ENCODE assay signal across 26 cellular contexts in genomic region chrX:42783456-42783855, GRCh38. TPM values are rescaled to one million over a fixed set of nuclear protein-coding genes. Genes with fewer than 3 reads are reported as not detected.
A peak's percentile ranks its signal among the peaks of the same experiment; 100 is the strongest.
DNase-seq lines count a peak whose midpoint lies in the region; ATAC-seq, FAIRE-seq and TF ChIP-seq lines count a peak whose summit lies in the region.
"Had no signal": no experiment of that assay in that cellular context is flagged by ENCODE, and none has a peak within 500 bp of the region (broad histone marks: within the 10 kb centered on the region; RNA-seq: fewer than 3 reads in every experiment).

No MANE protein-coding gene starts in this region.

- no peak overlapping the region for H4K91ac ChIP-seq in mesenchymal stem cell (ENCODE audit: low read length)

- no peak overlapping the region for H3K27ac ChIP-seq in mesenchymal stem cell (ENCODE audit: low read length, poor library complexity, severe bottlenecking)
- H3K27ac ChIP-seq: HL-60, PC-9, SJSA1 had no signal

- no peak for TF ChIP-seq CTCF in epithelial cell of esophagus (IDR thresholded peaks at IDR 0.05; ENCODE audit: insufficient read depth, low read depth, low read length, missing control alignments)

- no peak for ATAC-seq in stimulated activated naive CD8-positive, alpha-beta T cell treated with anti-CD3 and anti-CD28 coated beads, Interleukin-15, amount 100 ng/mL, for 72 hours
- no peak for ATAC-seq in GM18907 (IDR thresholded peaks at IDR 0.05; ENCODE audit: unreplicated experiment)
- ATAC-seq: HCT116 had no signal

- H3K79me1 ChIP-seq in mesenchymal stem cell (replicated peaks; ENCODE audit: low read length, poor library complexity, severe bottlenecking): no peaks in the 10 kb centered on the region

- H3K4me3 Mint-ChIP-seq in stimulated activated naive CD8-positive, alpha-beta T cell treated with anti-CD3 and anti-CD28 coated beads, Interleukin-15, amount 100 ng/mL, for 72 hours: no peak overlapping the region
- H3K4me3 Mint-ChIP-seq: CD14-positive monocyte; CD8-positive, alpha-beta memory T cell had no signal

- no peak overlapping the region for H2AK5ac ChIP-seq in mesenchymal stem cell (ENCODE audit: low read length, severe bottlenecking)

- no peaks in the 10 kb centered on the region for H3K4me1 ChIP-seq in mesenchymal stem cell (ENCODE audit: control insufficient read depth, insufficient read depth, low read depth, low read length)
- H3K4me1 ChIP-seq: BE2C, SJSA1 had no signal

- H3K9me3 Mint-ChIP-seq in stimulated activated naive CD8-positive, alpha-beta T cell treated with anti-CD3 and anti-CD28 coated beads, Interleukin-15, amount 100 ng/mL, for 72 hours: peaks cover 4 to 8% of the 10 kb centered on the region in 2 donors

- H2BK15ac ChIP-seq in mesenchymal stem cell (ENCODE audit: low read depth, poor library complexity, severe bottlenecking): no peak overlapping the region

- no peak overlapping the region for H3K9ac ChIP-seq in mesenchymal stem cell (ENCODE audit: low read length)

- H2AFZ ChIP-seq in mesenchymal stem cell (ENCODE audit: low read depth, low read length): no peak overlapping the region
- H2AFZ ChIP-seq: PC-9 had no signal

- no peak for DNase-seq in GM19239 (ENCODE audit: insufficient read length, low spot score)
- DNase-seq in epithelial cell of esophagus (ENCODE audit: low read depth): peak; percentile 0
- DNase-seq in mesenchymal stem cell: peak; percentile 22
- no peak for DNase-seq in stimulated activated naive CD8-positive, alpha-beta T cell treated with anti-CD3 and anti-CD28 coated beads, Interleukin-15, amount 100 ng/mL, for 72 hours
- DNase-seq in activated CD4-positive, CD25-positive, alpha-beta regulatory T cell treated with anti-CD3 and anti-CD28 coated beads, Interleukin-2, amount 50 U/mL, for 72 hours: no peak
- no peak for DNase-seq in NCI-H2107 treated with DMSO at 0.1 percent for 48 hours (lab: John Stamatoyannopoulos, UW; ENCODE audit: unreplicated experiment)
- DNase-seq: BE2C; CD8-positive, alpha-beta memory T cell; DMS 273 treated with DMSO at 0.1 percent for 48 hours; DMS79; Karpas-422; NCI-H1105; NCI-H1436 treated with DMSO at 0.1 percent for 48 hours; NCI-H1930; NCI-H2107; NCI-H446; NCI-H524 treated with DMSO at 0.1 percent for 48 hours; NCI-H774; PC-9; Right ventricle myocardium superior had no signal

- H3K27ac Mint-ChIP-seq in stimulated activated naive CD8-positive, alpha-beta T cell treated with anti-CD3 and anti-CD28 coated beads, Interleukin-15, amount 100 ng/mL, for 72 hours: no peak overlapping the region
- H3K27ac Mint-ChIP-seq: CD14-positive monocyte; CD8-positive, alpha-beta memory T cell had no signal

- H3K4me3 ChIP-seq in epithelial cell of esophagus (ENCODE audit: low read length) (no peak overlapping the region), mesenchymal stem cell (ENCODE audit: insufficient read depth in 1 of 2, low read depth in 1 of 2, low read length in 2 of 2) (no peak overlapping the region)
- H3K4me3 ChIP-seq: PC-9, SJSA1 had no signal

- no peaks in the 10 kb centered on the region for H3K4me1 Mint-ChIP-seq in stimulated activated naive CD8-positive, alpha-beta T cell treated with anti-CD3 and anti-CD28 coated beads, Interleukin-15, amount 100 ng/mL, for 72 hours
- H3K4me1 Mint-ChIP-seq: CD14-positive monocyte had no signal

- H4K8ac ChIP-seq in mesenchymal stem cell (ENCODE audit: low read length): no peak overlapping the region

- no peak overlapping the region for H2BK5ac ChIP-seq in mesenchymal stem cell (ENCODE audit: low read depth, low read length, poor library complexity, severe bottlenecking)

- no peak overlapping the region for H2BK12ac ChIP-seq in mesenchymal stem cell (ENCODE audit: low read length in 2 of 2)

- no peak overlapping the region for H3K18ac ChIP-seq in mesenchymal stem cell (ENCODE audit: low read depth in 1 of 2, low read length in 2 of 2)

- no peak overlapping the region for H3K4me2 ChIP-seq in mesenchymal stem cell (ENCODE audit: low read length, poor library complexity, severe bottlenecking)
- H3K4me2 ChIP-seq: PC-9 had no signal

- H3K36me3 ChIP-seq in mesenchymal stem cell (ENCODE audit: control insufficient read depth in 1 of 2, insufficient read depth in 2 of 2, low read depth in 1 of 2, low read length in 2 of 2): no peaks in the 10 kb centered on the region
- H3K36me3 ChIP-seq: BE2C, SJSA1 had no signal

- FAIRE-seq in GM19239 (lab: Jason Lieb, UNC): peak; percentile 52
- FAIRE-seq: H1 had no signal

- H3K9me3 ChIP-seq in mesenchymal stem cell (ENCODE audit: control insufficient read depth, low read length): no peaks in the 10 kb centered on the region
- H3K9me3 ChIP-seq: BE2C, SJSA1 had no signal

- no peak overlapping the region for H2BK120ac ChIP-seq in mesenchymal stem cell (ENCODE audit: low read depth, low read length)

- no peak overlapping the region for H3K14ac ChIP-seq in mesenchymal stem cell (ENCODE audit: low read length in 2 of 2)

- H3K27me3 Mint-ChIP-seq in stimulated activated naive CD8-positive, alpha-beta T cell treated with anti-CD3 and anti-CD28 coated beads, Interleukin-15, amount 100 ng/mL, for 72 hours: no peaks in the 10 kb centered on the region

- no peak overlapping the region for H3K23ac ChIP-seq in mesenchymal stem cell (ENCODE audit: low read length in 2 of 2)

- no peaks in the 10 kb centered on the region for H3K27me3 ChIP-seq in mesenchymal stem cell (ENCODE audit: control insufficient read depth in 1 of 2, insufficient read depth in 1 of 2, low read length in 2 of 2)
- H3K27me3 ChIP-seq: BE2C, SJSA1 had no signal

- no peak overlapping the region for H3K4ac ChIP-seq in mesenchymal stem cell (ENCODE audit: low read depth in 1 of 2, low read length in 2 of 2)

RNA-seq across cellular contexts. Expression of gene PPP1R2C, which starts 5.5 kb away (rescaled TPM):
- polyA plus RNA-seq in mesenchymal stem cell (2013, experiment 1 of 2): not detected
- not detected for polyA plus RNA-seq in mesenchymal stem cell (2013, experiment 2 of 2)
- polyA plus RNA-seq: CD14-positive monocyte, H1 had no signal

Comparison
In these comparisons a context has a peak if more than half of its experiments do, and no peak if none do; other contexts are left out.
1. DNase-seq: peak in epithelial cell of esophagus (single experiment) and mesenchymal stem cell (single experiment); none in GM19239 (single experiment), stimulated activated naive CD8-positive, alpha-beta T cell treated with anti-CD3 and anti-CD28 coated beads, Interleukin-15, amount 100 ng/mL, for 72 hours (0 of 2), activated CD4-positive, CD25-positive, alpha-beta regulatory T cell treated with anti-CD3 and anti-CD28 coated beads, Interleukin-2, amount 50 U/mL, for 72 hours (single experiment) and NCI-H2107 treated with DMSO at 0.1 percent for 48 hours (single experiment).